Comparison of ENCODE assay signal across 16 cellular contexts in genomic region chr11:109914809-109915653, GRCh38.
DNase-seq lines count a peak whose midpoint lies in the region; ATAC-seq and TF ChIP-seq lines count a peak whose summit lies in the region.
"Had no signal": no experiment of that assay in that cellular context is flagged by ENCODE, and none has a peak within 500 bp of the region (broad histone marks: within the 10 kb centered on the region; RNA-seq: fewer than 3 reads in every experiment).

No MANE protein-coding gene starts in this region.

- no peak overlapping the region for H3K4me3 ChIP-seq in fibroblast of mammary gland (ENCODE audit: control insufficient read depth, low read depth, low read length)
- H3K4me3 ChIP-seq in gastrocnemius medialis, result no peak overlapping the region
- no peak overlapping the region for H3K4me3 ChIP-seq in tibial nerve
- H3K4me3 ChIP-seq: prostate gland had no signal

- DNase-seq in DMS153 (lab: John Stamatoyannopoulos, UW), result peak; percentile 1
- DNase-seq in DMS153 treated with DMSO at 0.1 percent for 48 hours (lab: John Stamatoyannopoulos, UW; ENCODE audit: unreplicated experiment), result no peak
- DNase-seq in OCI-M1 (lab: John Stamatoyannopoulos, UW), result peak; percentile 35
- DNase-seq in fibroblast of mammary gland (ENCODE audit: low read depth), result peak; percentile 61
- DNase-seq in gastrocnemius medialis, result peak in 1 of 2 donors; percentile 7
- no peak for DNase-seq in head of caudate nucleus
- DNase-seq in cerebellar nuclear complex (lab: John Stamatoyannopoulos, UW), result no peak
- DNase-seq in tibial nerve (ENCODE audit: low spot score in 2 of 2), result no peak
- DNase-seq: activated CD4-positive, CD25-positive, alpha-beta regulatory T cell treated with anti-CD3 and anti-CD28 coated beads, Interleukin-2, amount 50 U/mL, for 72 hours; activated naive CD4-positive, alpha-beta T cell treated with anti-CD3 and anti-CD28 coated beads, Interleukin-2, amount 10 ng/mL, durations not matched to agents 7 days and 5 days; DMS79; effector CD8-positive, alpha-beta T cell; H9; NCI-H1105 had no signal

- TF ChIP-seq CTCF in fibroblast of mammary gland (conservative IDR thresholded peaks at IDR 0.05; ENCODE audit: control insufficient read depth, insufficient read depth, low read depth, low read length), result no peak
- no peak for TF ChIP-seq CTCF in gastrocnemius medialis (IDR thresholded peaks at IDR 0.05 in 4 of 5, conservative IDR thresholded peaks at IDR 0.05 in 1 of 5)
- no peak for TF ChIP-seq CTCF in tibial nerve (IDR thresholded peaks at IDR 0.05)

- peak; percentile 96 to 97 for ATAC-seq in gastrocnemius medialis

- H3K9me3 ChIP-seq in gastrocnemius medialis (no peaks in the 10 kb centered on the region), tibial nerve (no peaks in the 10 kb centered on the region)
- H3K9me3 ChIP-seq: prostate gland had no signal

- WGBS in tibial nerve, 2 donors, result 45 to 47% methylated on average over 5 of the region's 5 CpGs

- H3K27ac ChIP-seq in gastrocnemius medialis (peak overlapping the region; percentile 67 to 82 (median 74)), tibial nerve (no peak overlapping the region)
- H3K27ac ChIP-seq: 22Rv1, prostate gland had no signal

- in situ Hi-C loops in gastrocnemius medialis (cut with MboI; ENCODE audit: low sequenced_read_pairs in 4 of 4), result no loop called here

- TF ChIP-seq EP300 in tibial nerve (IDR thresholded peaks at IDR 0.05), result no peak

- TF ChIP-seq POLR2A in gastrocnemius medialis (IDR thresholded peaks at IDR 0.05) (no peak), tibial nerve (IDR thresholded peaks at IDR 0.05) (no peak)

- H3K4me1 ChIP-seq in gastrocnemius medialis, result peaks cover 4 to 16% of the 10 kb centered on the region in 2 donors
- peaks cover 0 to 5% (median 0%) of the 10 kb centered on the region in 4 donors for H3K4me1 ChIP-seq in tibial nerve
- H3K4me1 ChIP-seq: prostate gland had no signal

- H3K36me3 ChIP-seq in gastrocnemius medialis (no peaks in the 10 kb centered on the region), tibial nerve (no peaks in the 10 kb centered on the region)
- H3K36me3 ChIP-seq: prostate gland had no signal

- intact Hi-C loops in gastrocnemius medialis (cut with DNase I; ENCODE audit: low total_unique reads) (no loop called here), head of caudate nucleus (cut with DNase I) (no loop called here)

- no peaks in the 10 kb centered on the region for H3K27me3 ChIP-seq in gastrocnemius medialis
- no peaks in the 10 kb centered on the region for H3K27me3 ChIP-seq in tibial nerve

Comparison
In these comparisons a context has a peak if more than half of its experiments do, and no peak if none do; other contexts are left out.
1. DNase-seq: peak in DMS153 (single experiment), OCI-M1 (single experiment) and fibroblast of mammary gland (single experiment); none in DMS153 treated with DMSO at 0.1 percent for 48 hours (single experiment), head of caudate nucleus (0 of 42), cerebellar nuclear complex (0 of 2) and tibial nerve (0 of 2).
2. H3K27ac ChIP-seq: peak in gastrocnemius medialis (4 of 4); none in tibial nerve (0 of 4).